Comparison of ENCODE assay signal across 11 cellular contexts in the genomic region with DNA sequence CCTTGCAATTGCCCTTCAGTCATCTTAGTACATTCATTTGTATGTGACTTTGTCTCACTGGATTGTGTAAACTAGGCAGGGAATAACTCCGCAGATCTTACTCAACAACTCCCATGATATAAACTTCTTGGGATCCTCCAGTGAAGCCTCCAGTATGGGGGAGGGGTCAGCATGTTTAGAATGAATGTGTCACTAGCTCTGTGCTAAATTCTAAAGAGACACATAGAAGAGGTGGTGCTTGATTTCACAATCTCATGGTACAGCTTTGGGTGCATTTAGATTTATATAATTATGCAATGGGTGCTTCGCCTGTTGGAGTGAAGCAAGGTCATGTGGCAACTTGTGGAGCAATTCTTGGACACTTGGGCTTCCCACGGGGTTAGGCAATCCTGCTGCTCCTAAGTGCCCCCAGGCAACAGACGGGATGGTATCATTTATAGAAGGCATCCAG. TPM values are rescaled to one million over a fixed set of nuclear protein-coding genes. Genes with fewer than 3 reads are reported as not detected.
DNase-seq lines count a peak whose midpoint lies in the region; ATAC-seq and TF ChIP-seq lines count a peak whose summit lies in the region.
"Had no signal": no experiment of that assay in that cellular context is flagged by ENCODE, and none has a peak within 500 bp of the region (broad histone marks: within the 10 kb centered on the region; RNA-seq: fewer than 3 reads in every experiment).

No MANE protein-coding gene starts in this region.

- H3K36me3 ChIP-seq in upper lobe of left lung = no peaks in the 10 kb centered on the region
- H3K36me3 ChIP-seq: prostate gland had no signal

- ATAC-seq in left lobe of liver (peak; percentile 19), upper lobe of left lung (ENCODE audit: low FRiP score in 2 of 2) (peak; percentile 55 to 61), GM21423 (IDR thresholded peaks at IDR 0.05; ENCODE audit: unreplicated experiment) (no peak)

- peaks cover 9 to 25% (median 22%) of the 10 kb centered on the region in 4 donors for H3K4me1 ChIP-seq in upper lobe of left lung
- H3K4me1 ChIP-seq: prostate gland had no signal

- peak overlapping the region in 2 of 4 donors; percentile 48 to 56 for H3K27ac ChIP-seq in upper lobe of left lung
- H3K27ac ChIP-seq: prostate gland had no signal

- DNase-seq in M059J (ENCODE audit: low read depth) (peak; percentile 59), amniotic epithelial cell (ENCODE audit: low read depth) (peak; percentile 83), left lobe of liver (ENCODE audit: low spot score) (no peak), upper lobe of left lung (peak in 1 of 2 donors; percentile 86), NCI-H1417 treated with DMSO at 0.1 percent for 48 hours (lab: John Stamatoyannopoulos, UW) (no peak)
- no peak for DNase-seq in central memory CD4-positive, alpha-beta T cell
- DNase-seq: activated naive CD8-positive, alpha-beta T cell treated with anti-CD3 and anti-CD28 coated beads, Interleukin-2, amount 10 ng/mL, durations not matched to agents 7 days and 5 days; NCI-H2081 treated with DMSO at 0.1 percent for 48 hours had no signal

- TF ChIP-seq EP300 in upper lobe of left lung (IDR thresholded peaks at IDR 0.05) = peak in 1 of 4 donors; percentile 80

- 38 to 55% methylated on average over 4 of the region's 4 CpGs for WGBS in upper lobe of left lung, 2 donors

- H3K27me3 ChIP-seq in upper lobe of left lung = no peaks in the 10 kb centered on the region

- TF ChIP-seq POLR2A in upper lobe of left lung (IDR thresholded peaks at IDR 0.05) = no peak

- no peak for TF ChIP-seq CTCF in upper lobe of left lung (IDR thresholded peaks at IDR 0.05)

- H3K4me3 ChIP-seq in upper lobe of left lung = no peak overlapping the region
- H3K4me3 ChIP-seq: prostate gland had no signal

- H3K9me3 ChIP-seq in upper lobe of left lung = no peaks in the 10 kb centered on the region
- H3K9me3 ChIP-seq: prostate gland had no signal

RNA-seq across cellular contexts. Expression of gene SLC24A3, which starts 40.3 kb away (rescaled TPM):
- 1.8 and 2.8 TPM in 2 replicates for total RNA-seq in M059J (2014; rRNA removed; shearing (Covaris generic))
- total RNA-seq in left lobe of liver (0.35 TPM), upper lobe of left lung (10 to 100 TPM in 2 of 6 donors, 1 to 10 TPM in 4; 6.3 to 10.8 (median 9.3) TPM)
- total RNA-seq: activated CD8-positive, alpha-beta memory T cell treated with anti-CD3 and anti-CD28 coated beads for 36 hours; activated naive CD8-positive, alpha-beta T cell treated with anti-CD3 and anti-CD28 coated beads, Interleukin-2, amount 10 ng/mL, durations not matched to agents 7 days and 5 days had no signal

Comparison
In these comparisons a context has a peak if more than half of its experiments do, and no peak if none do; other contexts are left out.
1. DNase-seq: peak in M059J (single experiment) and amniotic epithelial cell (single experiment); none in left lobe of liver (single experiment), NCI-H1417 treated with DMSO at 0.1 percent for 48 hours (single experiment) and central memory CD4-positive, alpha-beta T cell (single experiment).